Comparison of ENCODE assay signal across 21 cellular contexts in genomic region chr7:16402940-16403339, GRCh38. TPM values are rescaled to one million over a fixed set of nuclear protein-coding genes. Genes with fewer than 3 reads are reported as not detected.
DNase-seq lines count a peak whose midpoint lies in the region; ATAC-seq and TF ChIP-seq lines count a peak whose summit lies in the region.
"Had no signal": no experiment of that assay in that cellular context is flagged by ENCODE, and none has a peak within 500 bp of the region (broad histone marks: within the 10 kb centered on the region; RNA-seq: fewer than 3 reads in every experiment).

No MANE protein-coding gene starts in this region.

- DNase-seq in hepatocyte (ENCODE audit: low spot score), result no peak
- DNase-seq in COLO829 (ENCODE audit: low spot score), result no peak
- no peak for DNase-seq in T1000 (lab: John Stamatoyannopoulos, UW)
- DNase-seq: AML-193; CD4-positive, alpha-beta T cell; CD8-positive, alpha-beta T cell; COR-L47; DMS 273 treated with DMSO at 0.1 percent for 48 hours; DMS153; DMS53; DMS79; DND-41; EL; GDM1 had no signal

- H3K9me3 ChIP-seq in HEK293 (ENCODE audit: control insufficient read depth, insufficient read depth, low read depth, low read length), result no peaks in the 10 kb centered on the region
- no peaks in the 10 kb centered on the region for H3K9me3 ChIP-seq in hepatocyte (ENCODE audit: low read depth)

- no peaks in the 10 kb centered on the region for H3K27me3 ChIP-seq in hepatocyte

- CTCF ChIA-PET in HEK293 (lab: Yijun Ruan, JAX), result no interaction called here

- H3K27ac ChIP-seq in HEK293 (ENCODE audit: extremely low read depth, low read depth, low read length) (no peak overlapping the region), VCaP (peak overlapping the region; percentile 67), hepatocyte (peak overlapping the region; percentile 7)
- H3K27ac ChIP-seq: A549; BLaER1 treated with 17β-estradiol and CSF1 and Interleukin-3, amounts not matched to agents 10 nM and 100 nM; C4-2B had no signal

- POLR2A ChIA-PET in HEK293 (lab: Yijun Ruan, JAX), result interaction anchor here (1.0 kb wide), 1 partner anchor 8 kb away, joined by 3 read pairs; no protein-coding TSS in a partner anchor

- no peak overlapping the region for H3K4me3 ChIP-seq in HEK293 (ENCODE audit: low read depth, low read length)
- H3K4me3 ChIP-seq in hepatocyte, result no peak overlapping the region
- H3K4me3 ChIP-seq: A549; BLaER1 treated with 17β-estradiol and CSF1 and Interleukin-3, amounts not matched to agents 10 nM and 100 nM; GM12878 had no signal

- H3K4me2 ChIP-seq in hepatocyte, result no peak overlapping the region
- H3K4me2 ChIP-seq: A549; BLaER1 treated with 17β-estradiol and CSF1 and Interleukin-3, amounts not matched to agents 10 nM and 100 nM had no signal

- H3K4me1 ChIP-seq in HEK293 (ENCODE audit: control insufficient read depth, insufficient read depth, low read length) (no peaks in the 10 kb centered on the region), hepatocyte (ENCODE audit: insufficient read depth) (no peaks in the 10 kb centered on the region)
- H3K4me1 ChIP-seq: A549 had no signal

- no peak for ATAC-seq in HG02970 (IDR thresholded peaks at IDR 0.05; ENCODE audit: low FRiP score, unreplicated experiment)
- ATAC-seq: A549; CD8-positive, alpha-beta T cell; GM12878 had no signal

- no peaks in the 10 kb centered on the region for H4K20me1 ChIP-seq in hepatocyte (ENCODE audit: insufficient read depth, poor library complexity, severe bottlenecking)

- H2AFZ ChIP-seq in hepatocyte, result no peak overlapping the region

- no peaks in the 10 kb centered on the region for H3K9me2 ChIP-seq in hepatocyte (replicated peaks; ENCODE audit: insufficient read depth)

- WGBS in hepatocyte (ENCODE audit: low lambda C conversion rate, missing lambda C conversion rate), result 93% methylated on average over 1 of the region's 1 CpG

- no peaks in the 10 kb centered on the region for H3K79me2 ChIP-seq in hepatocyte

- no peaks in the 10 kb centered on the region for H3K36me3 ChIP-seq in HEK293 (ENCODE audit: control insufficient read depth in 2 of 2, insufficient read depth in 1 of 2, low read length in 2 of 2)
- no peaks in the 10 kb centered on the region for H3K36me3 ChIP-seq in hepatocyte (replicated peaks; ENCODE audit: insufficient read depth, low read depth)

- TF ChIP-seq CTCF in HEK293 (tag by site-specific recombination; IDR thresholded peaks at IDR 0.05) (no peak), VCaP (conservative IDR thresholded peaks at IDR 0.05) (no peak), hepatocyte (IDR thresholded peaks at IDR 0.05; ENCODE audit: poor library complexity) (no peak)

TF ChIP-seq in HEK293, 187 proteins besides CTCF, POLR2A, EP300 and RAD21:
- TF ChIP-seq ZNF138 (tag by site-specific recombination; IDR thresholded peaks at IDR 0.05; ENCODE audit: borderline replicate concordance) (no peak), SETDB1 (IDR thresholded peaks at IDR 0.05; ENCODE audit: insufficient read length, low read length) (peak; percentile 41)

RNA-seq across cellular contexts. Expression of gene CRPPA, which starts 18.4 kb away (rescaled TPM):
- total RNA-seq in hepatocyte, result 3.4 and 4.4 TPM in 2 replicates
- 2.5 and 3.3 TPM in 2 replicates for polyA plus RNA-seq in hepatocyte
- total RNA-seq: GM12878 had no signal
- polyA plus RNA-seq: GM12878 had no signal
